1 cellular context compared by ENCODE assay signal in the genomic region with DNA sequence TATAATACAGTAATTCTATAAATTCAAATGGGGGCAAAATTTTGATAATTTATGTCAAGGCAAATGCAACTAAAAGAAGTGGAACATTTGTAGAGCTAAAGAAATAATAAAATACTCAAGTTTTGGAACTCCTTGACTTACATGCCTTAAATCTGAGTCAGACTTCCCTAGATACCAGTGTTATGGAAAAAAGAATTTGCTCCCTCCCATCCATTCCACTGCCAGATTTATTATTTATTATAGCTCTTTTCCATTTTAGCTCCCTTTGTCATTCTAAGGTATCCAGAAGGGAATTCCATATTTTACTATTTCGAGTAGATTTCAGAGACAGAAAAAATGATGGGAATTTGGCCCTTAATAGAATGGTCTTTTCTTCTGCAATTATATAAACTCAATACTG.
TF ChIP-seq lines count a peak whose summit lies in the region.

No MANE protein-coding gene starts in this region.

TF ChIP-seq in SK-N-SH, 30 proteins besides CTCF, POLR2A, EP300 and RAD21 (continued from another document):
- TF ChIP-seq, protein P1, sequence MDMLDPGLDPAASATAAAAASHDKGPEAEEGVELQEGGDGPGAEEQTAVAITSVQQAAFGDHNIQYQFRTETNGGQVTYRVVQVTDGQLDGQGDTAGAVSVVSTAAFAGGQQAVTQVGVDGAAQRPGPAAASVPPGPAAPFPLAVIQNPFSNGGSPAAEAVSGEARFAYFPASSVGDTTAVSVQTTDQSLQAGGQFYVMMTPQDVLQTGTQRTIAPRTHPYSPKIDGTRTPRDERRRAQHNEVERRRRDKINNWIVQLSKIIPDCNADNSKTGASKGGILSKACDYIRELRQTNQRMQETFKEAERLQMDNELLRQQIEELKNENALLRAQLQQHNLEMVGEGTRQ (IDR thresholded peaks at IDR 0.05; ENCODE audit: borderline replicate concordance, low read depth, low read length), result no peak
- TF ChIP-seq, protein P2, sequence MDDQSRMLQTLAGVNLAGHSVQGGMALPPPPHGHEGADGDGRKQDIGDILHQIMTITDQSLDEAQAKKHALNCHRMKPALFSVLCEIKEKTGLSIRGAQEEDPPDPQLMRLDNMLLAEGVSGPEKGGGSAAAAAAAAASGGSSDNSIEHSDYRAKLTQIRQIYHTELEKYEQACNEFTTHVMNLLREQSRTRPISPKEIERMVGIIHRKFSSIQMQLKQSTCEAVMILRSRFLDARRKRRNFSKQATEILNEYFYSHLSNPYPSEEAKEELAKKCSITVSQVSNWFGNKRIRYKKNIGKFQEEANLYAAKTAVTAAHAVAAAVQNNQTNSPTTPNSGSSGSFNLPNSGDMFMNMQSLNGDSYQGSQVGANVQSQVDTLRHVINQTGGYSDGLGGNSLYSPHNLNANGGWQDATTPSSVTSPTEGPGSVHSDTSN (IDR thresholded peaks at IDR 0.05), result peak; percentile 63; the same call in 1 of the 2 replicates
- no peak for TF ChIP-seq TAF1 (IDR thresholded peaks at IDR 0.05; ENCODE audit: borderline replicate concordance, low read depth, low read length)
- TF ChIP-seq, protein P3, sequence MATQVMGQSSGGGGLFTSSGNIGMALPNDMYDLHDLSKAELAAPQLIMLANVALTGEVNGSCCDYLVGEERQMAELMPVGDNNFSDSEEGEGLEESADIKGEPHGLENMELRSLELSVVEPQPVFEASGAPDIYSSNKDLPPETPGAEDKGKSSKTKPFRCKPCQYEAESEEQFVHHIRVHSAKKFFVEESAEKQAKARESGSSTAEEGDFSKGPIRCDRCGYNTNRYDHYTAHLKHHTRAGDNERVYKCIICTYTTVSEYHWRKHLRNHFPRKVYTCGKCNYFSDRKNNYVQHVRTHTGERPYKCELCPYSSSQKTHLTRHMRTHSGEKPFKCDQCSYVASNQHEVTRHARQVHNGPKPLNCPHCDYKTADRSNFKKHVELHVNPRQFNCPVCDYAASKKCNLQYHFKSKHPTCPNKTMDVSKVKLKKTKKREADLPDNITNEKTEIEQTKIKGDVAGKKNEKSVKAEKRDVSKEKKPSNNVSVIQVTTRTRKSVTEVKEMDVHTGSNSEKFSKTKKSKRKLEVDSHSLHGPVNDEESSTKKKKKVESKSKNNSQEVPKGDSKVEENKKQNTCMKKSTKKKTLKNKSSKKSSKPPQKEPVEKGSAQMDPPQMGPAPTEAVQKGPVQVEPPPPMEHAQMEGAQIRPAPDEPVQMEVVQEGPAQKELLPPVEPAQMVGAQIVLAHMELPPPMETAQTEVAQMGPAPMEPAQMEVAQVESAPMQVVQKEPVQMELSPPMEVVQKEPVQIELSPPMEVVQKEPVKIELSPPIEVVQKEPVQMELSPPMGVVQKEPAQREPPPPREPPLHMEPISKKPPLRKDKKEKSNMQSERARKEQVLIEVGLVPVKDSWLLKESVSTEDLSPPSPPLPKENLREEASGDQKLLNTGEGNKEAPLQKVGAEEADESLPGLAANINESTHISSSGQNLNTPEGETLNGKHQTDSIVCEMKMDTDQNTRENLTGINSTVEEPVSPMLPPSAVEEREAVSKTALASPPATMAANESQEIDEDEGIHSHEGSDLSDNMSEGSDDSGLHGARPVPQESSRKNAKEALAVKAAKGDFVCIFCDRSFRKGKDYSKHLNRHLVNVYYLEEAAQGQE (IDR thresholded peaks at IDR 0.05; ENCODE audit: low read depth, low read length), result no peak
- no peak for TF ChIP-seq POLR2AphosphoS5 (IDR thresholded peaks at IDR 0.05; ENCODE audit: low read depth, low read length)
- TF ChIP-seq JUND (IDR thresholded peaks at IDR 0.05), result peak; percentile 56
- no peak for TF ChIP-seq YY1 (IDR thresholded peaks at IDR 0.05; ENCODE audit: low read depth)
- no peak for TF ChIP-seq NRF1 (IDR thresholded peaks at IDR 0.05; ENCODE audit: low read depth, low read length)
- TF ChIP-seq, protein P4, sequence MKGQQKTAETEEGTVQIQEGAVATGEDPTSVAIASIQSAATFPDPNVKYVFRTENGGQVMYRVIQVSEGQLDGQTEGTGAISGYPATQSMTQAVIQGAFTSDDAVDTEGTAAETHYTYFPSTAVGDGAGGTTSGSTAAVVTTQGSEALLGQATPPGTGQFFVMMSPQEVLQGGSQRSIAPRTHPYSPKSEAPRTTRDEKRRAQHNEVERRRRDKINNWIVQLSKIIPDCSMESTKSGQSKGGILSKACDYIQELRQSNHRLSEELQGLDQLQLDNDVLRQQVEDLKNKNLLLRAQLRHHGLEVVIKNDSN (IDR thresholded peaks at IDR 0.05; ENCODE audit: borderline replicate concordance, low read depth), result no peak
- no peak for TF ChIP-seq RXRA (IDR thresholded peaks at IDR 0.05; ENCODE audit: borderline replicate concordance, low read depth)
- TF ChIP-seq, protein P5, sequence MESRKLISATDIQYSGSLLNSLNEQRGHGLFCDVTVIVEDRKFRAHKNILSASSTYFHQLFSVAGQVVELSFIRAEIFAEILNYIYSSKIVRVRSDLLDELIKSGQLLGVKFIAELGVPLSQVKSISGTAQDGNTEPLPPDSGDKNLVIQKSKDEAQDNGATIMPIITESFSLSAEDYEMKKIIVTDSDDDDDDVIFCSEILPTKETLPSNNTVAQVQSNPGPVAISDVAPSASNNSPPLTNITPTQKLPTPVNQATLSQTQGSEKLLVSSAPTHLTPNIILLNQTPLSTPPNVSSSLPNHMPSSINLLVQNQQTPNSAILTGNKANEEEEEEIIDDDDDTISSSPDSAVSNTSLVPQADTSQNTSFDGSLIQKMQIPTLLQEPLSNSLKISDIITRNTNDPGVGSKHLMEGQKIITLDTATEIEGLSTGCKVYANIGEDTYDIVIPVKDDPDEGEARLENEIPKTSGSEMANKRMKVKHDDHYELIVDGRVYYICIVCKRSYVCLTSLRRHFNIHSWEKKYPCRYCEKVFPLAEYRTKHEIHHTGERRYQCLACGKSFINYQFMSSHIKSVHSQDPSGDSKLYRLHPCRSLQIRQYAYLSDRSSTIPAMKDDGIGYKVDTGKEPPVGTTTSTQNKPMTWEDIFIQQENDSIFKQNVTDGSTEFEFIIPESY (IDR thresholded peaks at IDR 0.05; ENCODE audit: borderline replicate concordance, low read depth), result no peak
- TF ChIP-seq TCF12 (IDR thresholded peaks at IDR 0.05), result no peak; the same call in 1 of the 2 replicates
- no peak for TF ChIP-seq RCOR1 (IDR thresholded peaks at IDR 0.05; ENCODE audit: low read length)
